Comparison of ENCODE assay signal across 12 cellular contexts in genomic region chr9:133958756-133959155, GRCh38. TPM values are rescaled to one million over a fixed set of nuclear protein-coding genes. Genes with fewer than 3 reads are reported as not detected.
DNase-seq lines count a peak whose midpoint lies in the region; ATAC-seq, FAIRE-seq and TF ChIP-seq lines count a peak whose summit lies in the region.
"Had no signal": no experiment of that assay in that cellular context is flagged by ENCODE, and none has a peak within 500 bp of the region (broad histone marks: within the 10 kb centered on the region; RNA-seq: fewer than 3 reads in every experiment).

No MANE protein-coding gene starts in this region.

- H3K4me3 Mint-ChIP-seq in stimulated activated memory B cell treated with anti-CD40 and anti-IgM and Interleukin-4, amounts not matched to agents 10 μg/mL and 1 μg/mL and 100 μg/mL, for 72 hours: peak overlapping the region; percentile 81
- no peak overlapping the region for H3K4me3 Mint-ChIP-seq in activated CD4-positive, alpha-beta memory T cell treated with anti-CD3 and anti-CD28 coated beads, Interleukin-2, amount 10 ng/mL, durations not matched to agents 7 days and 5 days

- CTCF ChIA-PET in activated CD4-positive, alpha-beta memory T cell treated with anti-CD3 and anti-CD28 coated beads, Interleukin-2, amount 10 ng/mL, durations not matched to agents 7 days and 5 days (lab: Charles Lee): no interaction called here

- FAIRE-seq in bronchial epithelial cell (lab: Jason Lieb, UNC): no peak

- no peaks in the 10 kb centered on the region for H3K27me3 Mint-ChIP-seq in stimulated activated memory B cell treated with anti-CD40 and anti-IgM and Interleukin-4, amounts not matched to agents 10 μg/mL and 1 μg/mL and 100 μg/mL, for 72 hours
- H3K27me3 Mint-ChIP-seq in activated CD4-positive, alpha-beta memory T cell treated with anti-CD3 and anti-CD28 coated beads, Interleukin-2, amount 10 ng/mL, durations not matched to agents 7 days and 5 days: no peaks in the 10 kb centered on the region

- peak overlapping the region; percentile 79 for H3K27ac Mint-ChIP-seq in stimulated activated memory B cell treated with anti-CD40 and anti-IgM and Interleukin-4, amounts not matched to agents 10 μg/mL and 1 μg/mL and 100 μg/mL, for 72 hours
- no peak overlapping the region for H3K27ac Mint-ChIP-seq in activated CD4-positive, alpha-beta memory T cell treated with anti-CD3 and anti-CD28 coated beads, Interleukin-2, amount 10 ng/mL, durations not matched to agents 7 days and 5 days

- H3K4me1 ChIP-seq in stomach: peaks cover 30 to 78% (median 63%) of the 10 kb centered on the region in 4 donors

- H3K4me3 ChIP-seq in bronchial epithelial cell (ENCODE audit: low read depth, low read length) (no peak overlapping the region), stomach (no peak overlapping the region)
- H3K4me3 ChIP-seq: SJCRH30 had no signal

- H3K4me1 Mint-ChIP-seq in stimulated activated memory B cell treated with anti-CD40 and anti-IgM and Interleukin-4, amounts not matched to agents 10 μg/mL and 1 μg/mL and 100 μg/mL, for 72 hours: peaks cover 90% of the 10 kb centered on the region
- H3K4me1 Mint-ChIP-seq in activated CD4-positive, alpha-beta memory T cell treated with anti-CD3 and anti-CD28 coated beads, Interleukin-2, amount 10 ng/mL, durations not matched to agents 7 days and 5 days: peaks cover 11% of the 10 kb centered on the region

- no peaks in the 10 kb centered on the region for H3K27me3 ChIP-seq in bronchial epithelial cell (ENCODE audit: control insufficient read depth, insufficient read depth, low read length)
- H3K27me3 ChIP-seq in stomach: no peaks in the 10 kb centered on the region
- H3K27me3 ChIP-seq: SJCRH30 had no signal

- 50 to 70% (median 53%) methylated on average over 4 to 6 of the region's 6 CpGs for WGBS in stomach, 5 donors

- no peak for TF ChIP-seq EP300 in stomach (IDR thresholded peaks at IDR 0.05)

- DNase-seq in Right ventricle myocardium inferior (ENCODE audit: missing footprints) (peak; percentile 47), left cardiac atrium (no peak), bronchial epithelial cell (ENCODE audit: low read depth) (peak; percentile 17), stomach (no peak)
- no peak for DNase-seq in activated CD4-positive, alpha-beta memory T cell treated with anti-CD3 and anti-CD28 coated beads, Interleukin-2, amount 10 ng/mL, durations not matched to agents 7 days and 5 days
- DNase-seq: 8988T, NCI-H510A, retina, SJCRH30 had no signal

- no peak overlapping the region for H3K27ac ChIP-seq in stomach

- peaks cover 5% of the 10 kb centered on the region for H3K36me3 ChIP-seq in bronchial epithelial cell (ENCODE audit: control insufficient read depth, insufficient read depth, low read length)
- no peaks in the 10 kb centered on the region for H3K36me3 ChIP-seq in stomach
- H3K36me3 ChIP-seq: SJCRH30 had no signal

- POLR2A ChIA-PET in activated CD4-positive, alpha-beta memory T cell treated with anti-CD3 and anti-CD28 coated beads, Interleukin-2, amount 10 ng/mL, durations not matched to agents 7 days and 5 days (lab: Charles Lee): no interaction called here

- no peaks in the 10 kb centered on the region for H3K9me3 ChIP-seq in stomach
- H3K9me3 ChIP-seq: SJCRH30 had no signal

- H3K9me3 Mint-ChIP-seq in stimulated activated memory B cell treated with anti-CD40 and anti-IgM and Interleukin-4, amounts not matched to agents 10 μg/mL and 1 μg/mL and 100 μg/mL, for 72 hours: no peaks in the 10 kb centered on the region
- no peaks in the 10 kb centered on the region for H3K9me3 Mint-ChIP-seq in activated CD4-positive, alpha-beta memory T cell treated with anti-CD3 and anti-CD28 coated beads, Interleukin-2, amount 10 ng/mL, durations not matched to agents 7 days and 5 days

- no peak for ATAC-seq in Right ventricle myocardium inferior
- ATAC-seq in left cardiac atrium: no peak
- ATAC-seq in HG02884 (IDR thresholded peaks at IDR 0.05; ENCODE audit: unreplicated experiment): peak; percentile 40
- peak; percentile 32 for ATAC-seq in stimulated activated memory B cell treated with anti-CD40 and anti-IgM and Interleukin-4, amounts not matched to agents 10 μg/mL and 1 μg/mL and 100 μg/mL, for 72 hours
- no peak for ATAC-seq in HG03354 (IDR thresholded peaks at IDR 0.05; ENCODE audit: poor library complexity, severe bottlenecking, unreplicated experiment)

- no peak for TF ChIP-seq POLR2A in stomach (IDR thresholded peaks at IDR 0.05)

- TF ChIP-seq CTCF in bronchial epithelial cell (IDR thresholded peaks at IDR 0.05; ENCODE audit: insufficient read depth, low read length, severe bottlenecking) (no peak), stomach (IDR thresholded peaks at IDR 0.05) (no peak)

- intact Hi-C loops in Right ventricle myocardium inferior (cut with DNase I) (no loop called here), left cardiac atrium (cut with DNase I) (no loop called here), stomach (cut with DNase I; ENCODE audit: low total_unique reads) (no loop called here)

- no peaks in the 10 kb centered on the region for H3K36me3 Mint-ChIP-seq in stimulated activated memory B cell treated with anti-CD40 and anti-IgM and Interleukin-4, amounts not matched to agents 10 μg/mL and 1 μg/mL and 100 μg/mL, for 72 hours
- no peaks in the 10 kb centered on the region for H3K36me3 Mint-ChIP-seq in activated CD4-positive, alpha-beta memory T cell treated with anti-CD3 and anti-CD28 coated beads, Interleukin-2, amount 10 ng/mL, durations not matched to agents 7 days and 5 days (ENCODE audit: low read depth)

RNA-seq across cellular contexts. Expression of gene VAV2, which starts 33.4 kb away (rescaled TPM):
- total RNA-seq in Right ventricle myocardium inferior: 7.6 TPM
- 1 to 10 TPM; 8.3 to 9.6 TPM for total RNA-seq in left cardiac atrium
- total RNA-seq in bronchial epithelial cell: 23.0 and 46.6 TPM in 2 replicates
- 1 to 10 TPM; 2.4 to 2.9 TPM for total RNA-seq in activated CD4-positive, alpha-beta memory T cell treated with anti-CD3 and anti-CD28 coated beads, Interleukin-2, amount 10 ng/mL, durations not matched to agents 7 days and 5 days
- total RNA-seq in stomach: 10 to 100 TPM in 2 of 5 donors, 1 to 10 TPM in 3; 4.1 to 14.2 (median 6.7) TPM
- 1 to 10 TPM; 4.1 to 7.8 (median 7.3) TPM for polyA plus RNA-seq in stomach

Comparison
In these comparisons a context has a peak if more than half of its experiments do, and no peak if none do; other contexts are left out.
1. DNase-seq: peak in Right ventricle myocardium inferior (single experiment) and bronchial epithelial cell (single experiment); none in left cardiac atrium (single experiment), activated CD4-positive, alpha-beta memory T cell treated with anti-CD3 and anti-CD28 coated beads, Interleukin-2, amount 10 ng/mL, durations not matched to agents 7 days and 5 days (single experiment) and stomach (single experiment).
2. ATAC-seq: peak in HG02884 (single experiment) and stimulated activated memory B cell treated with anti-CD40 and anti-IgM and Interleukin-4, amounts not matched to agents 10 μg/mL and 1 μg/mL and 100 μg/mL, for 72 hours (single experiment); none in Right ventricle myocardium inferior (single experiment), left cardiac atrium (0 of 2) and HG03354 (single experiment).